Comparison of ENCODE assay signal across 20 cellular contexts in the genomic region with DNA sequence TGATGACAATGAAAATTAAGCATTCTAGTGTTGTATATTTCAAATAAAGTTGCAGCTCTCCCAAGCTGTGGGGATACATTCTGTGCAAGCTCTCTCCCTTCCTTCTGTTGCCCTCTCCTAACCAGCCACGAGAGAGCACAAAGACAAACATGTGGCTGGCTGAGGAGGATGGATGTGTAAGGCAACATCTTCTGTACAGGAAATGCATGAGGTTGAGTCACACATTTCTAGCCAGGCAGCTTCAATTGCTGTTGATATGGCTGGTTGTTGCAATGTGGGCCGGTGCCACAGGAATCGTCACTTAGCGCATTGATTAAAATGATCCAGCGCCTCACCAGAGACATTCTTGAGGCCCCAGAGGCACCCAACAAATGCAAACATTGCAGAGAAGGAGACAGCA.
"Had no signal": no experiment of that assay in that cellular context is flagged by ENCODE, and none has a peak within 500 bp of the region (broad histone marks: within the 10 kb centered on the region; RNA-seq: fewer than 3 reads in every experiment).

No MANE protein-coding gene starts in this region.

- H3K9me3 ChIP-seq: prostate gland, suprapubic skin had no signal

- H3K4me3 ChIP-seq: left ventricle myocardium inferior, prostate gland, right atrium auricular region, skin epidermis, suprapubic skin had no signal

- FAIRE-seq: frontal cortex had no signal

- DNase-seq: activated CD4-positive, alpha-beta T cell treated with anti-CD3 and anti-CD28 coated beads, Interleukin-2, amount 10 ng/mL, durations not matched to agents 24 days and 14 days; activated CD4-positive, CD25-positive, alpha-beta regulatory T cell; activated CD8-positive, alpha-beta T cell treated with anti-CD3 and anti-CD28 coated beads for 36 hours; activated naive CD4-positive, alpha-beta T cell treated with anti-CD3 and anti-CD28 coated beads for 36 hours; activated T-cell treated with anti-CD3 and anti-CD28 coated beads, Interleukin-2, amount 50 U/mL, for 4 hours; brain microvascular endothelial cell; effector CD4-positive, alpha-beta T cell; head of caudate nucleus; kidney glomerular epithelial cell; left ventricle myocardium inferior; stimulated activated CD4-positive, alpha-beta T cell treated with anti-CD3 and anti-CD28 coated beads, Interleukin-15, amount 100 ng/mL, for 24 hours; stimulated activated CD4-positive, alpha-beta T cell treated with anti-CD3 and anti-CD28 coated beads, Interleukin-2, amount 100 ng/mL, for 48 hours; T-helper 1 cell; T-helper 9 cell; trophoblast cell had no signal

- H3K27me3 ChIP-seq: brain microvascular endothelial cell, right atrium auricular region, suprapubic skin had no signal

- H3K36me3 ChIP-seq: brain microvascular endothelial cell, left ventricle myocardium inferior, prostate gland, right atrium auricular region, suprapubic skin had no signal

- H3K4me1 ChIP-seq: left ventricle myocardium inferior, prostate gland, right atrium auricular region, suprapubic skin had no signal

- ATAC-seq: activated CD8-positive, alpha-beta T cell treated with anti-CD3 and anti-CD28 coated beads for 36 hours; activated T-cell treated with anti-CD3 and anti-CD28 coated beads, Interleukin-2, amount 50 U/mL, for 4 hours had no signal

- H3K27ac ChIP-seq: brain microvascular endothelial cell, left ventricle myocardium inferior, prostate gland, right atrium auricular region, skin epidermis, suprapubic skin had no signal
